26 cellular contexts compared by ENCODE assay signal in the genomic region with DNA sequence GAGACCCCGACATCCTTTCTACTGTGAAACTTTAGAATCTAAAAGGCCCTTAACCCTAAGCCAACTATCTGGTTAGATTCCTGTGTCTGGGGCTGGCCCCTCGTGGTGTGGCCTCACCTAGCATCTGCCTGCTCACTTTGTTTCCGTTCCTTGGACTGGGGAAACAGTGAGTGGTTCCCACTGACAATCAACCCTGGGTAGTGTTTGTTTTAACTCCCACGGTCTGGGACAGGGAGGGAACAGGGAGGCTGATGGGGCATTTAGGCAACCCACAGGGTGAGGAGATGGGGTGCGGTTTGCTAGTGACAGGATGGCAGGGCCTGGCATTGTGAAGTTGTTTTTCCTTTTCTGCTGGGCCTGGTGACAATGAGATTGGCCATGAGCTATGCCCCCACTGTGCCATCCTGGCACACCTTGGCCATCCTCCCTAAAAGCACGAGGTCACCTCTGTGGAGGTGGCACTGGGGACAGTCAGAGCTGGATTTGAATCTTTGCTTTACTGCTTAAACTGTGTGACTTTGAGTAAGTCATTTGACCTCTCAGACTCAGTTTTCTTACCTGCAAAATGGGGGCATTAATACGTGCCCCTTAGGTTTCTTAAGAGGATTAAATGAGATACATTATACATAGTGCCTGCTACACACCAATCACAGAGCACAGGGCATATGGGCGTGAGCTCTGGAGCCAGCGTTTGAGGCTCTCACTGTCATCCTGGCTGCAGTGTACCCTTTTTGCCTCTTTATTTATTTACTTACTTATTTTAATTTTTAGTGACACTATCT. TPM values are rescaled to one million over a fixed set of nuclear protein-coding genes. Genes with fewer than 3 reads are reported as not detected.
DNase-seq lines count a peak whose midpoint lies in the region; ATAC-seq, FAIRE-seq and TF ChIP-seq lines count a peak whose summit lies in the region.
"Had no signal": no experiment of that assay in that cellular context is flagged by ENCODE, and none has a peak within 500 bp of the region (broad histone marks: within the 10 kb centered on the region; RNA-seq: fewer than 3 reads in every experiment).

No MANE protein-coding gene starts in this region.

- no peak overlapping the region for H2BK5ac ChIP-seq in neuronal stem cell (ENCODE audit: low read length)

- no peaks in the 10 kb centered on the region for H3K36me3 ChIP-seq in HEK293 (ENCODE audit: control insufficient read depth in 2 of 2, insufficient read depth in 1 of 2, low read length in 2 of 2)
- no peaks in the 10 kb centered on the region for H3K36me3 ChIP-seq in neuronal stem cell (replicated peaks in 1 of 2; ENCODE audit: control insufficient read depth in 2 of 2, insufficient read depth in 2 of 2, low read length in 2 of 2)
- H3K36me3 ChIP-seq: BLaER1 had no signal

- no peak overlapping the region for H3K23ac ChIP-seq in neuronal stem cell (ENCODE audit: low read depth, low read length, poor library complexity)

- peak overlapping the region; percentile 67 for H3K18ac ChIP-seq in neuronal stem cell (ENCODE audit: low read length)

- no peaks in the 10 kb centered on the region for H3K36me3 Mint-ChIP-seq in activated naive CD8-positive, alpha-beta T cell treated with anti-CD3 and anti-CD28 coated beads, Interleukin-2, amount 50 U/mL, for 24 hours (ENCODE audit: low read depth)
- no peaks in the 10 kb centered on the region for H3K36me3 Mint-ChIP-seq in activated naive CD8-positive, alpha-beta T cell treated with anti-CD3 and anti-CD28 coated beads for 36 hours
- H3K36me3 Mint-ChIP-seq: CD4-positive, CD25-positive, alpha-beta regulatory T cell had no signal

- no peak overlapping the region for H2AFZ ChIP-seq in neuronal stem cell (ENCODE audit: low read length)

- H3K9ac ChIP-seq in neuronal stem cell (ENCODE audit: low read depth, low read length, poor library complexity) = peak overlapping the region; percentile 72
- H3K9ac ChIP-seq: BLaER1, KMS-11 had no signal

- H3K4me3 ChIP-seq in HEK293 (ENCODE audit: low read depth, low read length) = no peak overlapping the region
- H3K4me3 ChIP-seq in neuronal stem cell (ENCODE audit: low read length in 2 of 2) = no peak overlapping the region
- H3K4me3 ChIP-seq: BLaER1 had no signal

- H3K27me3 Mint-ChIP-seq in activated naive CD8-positive, alpha-beta T cell treated with anti-CD3 and anti-CD28 coated beads, Interleukin-2, amount 50 U/mL, for 24 hours = peaks cover 4% of the 10 kb centered on the region
- peaks cover 9% of the 10 kb centered on the region for H3K27me3 Mint-ChIP-seq in activated naive CD8-positive, alpha-beta T cell treated with anti-CD3 and anti-CD28 coated beads for 36 hours

- no peak for TF ChIP-seq POLR2A in GM12891 (IDR thresholded peaks at IDR 0.05; ENCODE audit: low read depth, low read length)

- H4K91ac ChIP-seq in neuronal stem cell (ENCODE audit: low read depth, low read length, poor library complexity) = no peak overlapping the region

- no peaks in the 10 kb centered on the region for H3K9me3 Mint-ChIP-seq in activated naive CD8-positive, alpha-beta T cell treated with anti-CD3 and anti-CD28 coated beads, Interleukin-2, amount 50 U/mL, for 24 hours
- no peaks in the 10 kb centered on the region for H3K9me3 Mint-ChIP-seq in activated naive CD8-positive, alpha-beta T cell treated with anti-CD3 and anti-CD28 coated beads for 36 hours
- H3K9me3 Mint-ChIP-seq: CD4-positive, CD25-positive, alpha-beta regulatory T cell had no signal

- no peak overlapping the region for H4K8ac ChIP-seq in neuronal stem cell (ENCODE audit: low read depth, low read length)

- no peak overlapping the region for H2BK12ac ChIP-seq in neuronal stem cell (ENCODE audit: low read length)

- DNase-seq in activated naive CD8-positive, alpha-beta T cell treated with anti-CD3 and anti-CD28 coated beads, Interleukin-2, amount 50 U/mL, for 24 hours = no peak
- DNase-seq in activated naive CD8-positive, alpha-beta T cell treated with anti-CD3 and anti-CD28 coated beads for 36 hours = no peak
- DNase-seq in cerebellum (ENCODE audit: low spot score) (peak; percentile 56), neuronal stem cell (ENCODE audit: low spot score) (no peak), GM12891 (ENCODE audit: insufficient read length, low spot score) (no peak), HCEC 1CT (no peak)
- DNase-seq in activated CD4-positive, alpha-beta T cell treated with anti-CD3 and anti-CD28 coated beads for 4 hours = no peak
- DNase-seq: CD4-positive, CD25-positive, alpha-beta regulatory T cell; NCI-H1048; NCI-H1417; NCI-H1694 treated with DMSO at 0.1 percent for 48 hours; NCI-H2081; NCI-H2227 treated with DMSO at 0.1 percent for 48 hours; NCI-H526 treated with DMSO at 0.1 percent for 48 hours; SHP77 had no signal

- H3K79me1 ChIP-seq in neuronal stem cell (ENCODE audit: low read depth, low read length) = no peaks in the 10 kb centered on the region

- H3K14ac ChIP-seq in neuronal stem cell (ENCODE audit: low read length) = no peak overlapping the region

- no peak overlapping the region for H2BK15ac ChIP-seq in neuronal stem cell (ENCODE audit: low read length)

- H3K4me1 Mint-ChIP-seq in activated naive CD8-positive, alpha-beta T cell treated with anti-CD3 and anti-CD28 coated beads, Interleukin-2, amount 50 U/mL, for 24 hours = peaks cover 6% of the 10 kb centered on the region
- no peaks in the 10 kb centered on the region for H3K4me1 Mint-ChIP-seq in activated naive CD8-positive, alpha-beta T cell treated with anti-CD3 and anti-CD28 coated beads for 36 hours

- H3K4me1 ChIP-seq in HEK293 (ENCODE audit: control insufficient read depth, insufficient read depth, low read length) (no peaks in the 10 kb centered on the region), neuronal stem cell (ENCODE audit: control insufficient read depth in 2 of 2, insufficient read depth in 1 of 2, low read depth in 1 of 2, low read length in 2 of 2) (peaks cover 0 to 8% of the 10 kb centered on the region in 2 donors)
- H3K4me1 ChIP-seq: BLaER1 had no signal

- no peak overlapping the region for H3K27ac ChIP-seq in HEK293 (ENCODE audit: extremely low read depth, low read depth, low read length)
- no peak overlapping the region for H3K27ac ChIP-seq in neuronal stem cell (replicated peaks; ENCODE audit: low read length)
- H3K27ac ChIP-seq: 22Rv1, BLaER1, KMS-11, RWPE1 had no signal

- FAIRE-seq in GM12891 (lab: Jason Lieb, UNC) = no peak
- FAIRE-seq: G401.6, HTR-8/SVneo had no signal

- TF ChIP-seq CTCF in HEK293 (tag by site-specific recombination; IDR thresholded peaks at IDR 0.05) = no peak

- no peak overlapping the region for H3K4me2 ChIP-seq in neuronal stem cell (ENCODE audit: insufficient read depth, low read length, poor library complexity, severe bottlenecking)
- H3K4me2 ChIP-seq: BLaER1, KMS-11 had no signal

- WGBS in neuronal stem cell (ENCODE audit: extremely low coverage in 2 of 2, insufficient read length in 2 of 2, insufficient replicate concordance in 1 of 2), 2 donors = no CpG with 5 or more reads among the region's 9 CpGs

- POLR2A ChIA-PET in HEK293 (lab: Yijun Ruan, JAX) = no interaction called here

- no peaks in the 10 kb centered on the region for H3K9me3 ChIP-seq in HEK293 (ENCODE audit: control insufficient read depth, insufficient read depth, low read depth, low read length)
- H3K9me3 ChIP-seq in neuronal stem cell (replicated peaks in 1 of 2; ENCODE audit: control insufficient read depth in 2 of 2, insufficient read depth in 1 of 2, low read depth in 1 of 2, low read length in 2 of 2) = no peaks in the 10 kb centered on the region
- H3K9me3 ChIP-seq: BLaER1 had no signal

- H2BK120ac ChIP-seq in neuronal stem cell (ENCODE audit: low read depth, low read length) = no peak overlapping the region

- ATAC-seq in activated naive CD8-positive, alpha-beta T cell treated with anti-CD3 and anti-CD28 coated beads, Interleukin-2, amount 50 U/mL, for 24 hours = peak; percentile 62
- ATAC-seq: Panc1 had no signal

- CTCF ChIA-PET in HEK293 (lab: Yijun Ruan, JAX) = interaction anchor here (2.2 to 7.2 kb wide), 2 partner anchors 26 to 39 kb away, joined by 11 to 103 read pairs; no protein-coding TSS in a partner anchor

- H3K4ac ChIP-seq in neuronal stem cell (ENCODE audit: low read length) = no peak overlapping the region

- no peak overlapping the region for H3K27ac Mint-ChIP-seq in activated naive CD8-positive, alpha-beta T cell treated with anti-CD3 and anti-CD28 coated beads, Interleukin-2, amount 50 U/mL, for 24 hours
- no peak overlapping the region for H3K27ac Mint-ChIP-seq in activated naive CD8-positive, alpha-beta T cell treated with anti-CD3 and anti-CD28 coated beads for 36 hours
- H3K27ac Mint-ChIP-seq: CD4-positive, CD25-positive, alpha-beta regulatory T cell had no signal

- peak overlapping the region; percentile 77 for H2AK5ac ChIP-seq in neuronal stem cell (ENCODE audit: low read depth, low read length)

- H3K27me3 ChIP-seq in neuronal stem cell (ENCODE audit: control insufficient read depth in 3 of 3, insufficient read depth in 3 of 3, low read depth in 1 of 3, low read length in 3 of 3) = peaks cover 0 to under 1% (median 0%) of the 10 kb centered on the region in 3 experiments
- H3K27me3 ChIP-seq: BLaER1 had no signal

- H3K4me3 Mint-ChIP-seq in activated naive CD8-positive, alpha-beta T cell treated with anti-CD3 and anti-CD28 coated beads, Interleukin-2, amount 50 U/mL, for 24 hours = no peak overlapping the region
- no peak overlapping the region for H3K4me3 Mint-ChIP-seq in activated naive CD8-positive, alpha-beta T cell treated with anti-CD3 and anti-CD28 coated beads for 36 hours
- H3K4me3 Mint-ChIP-seq: CD4-positive, CD25-positive, alpha-beta regulatory T cell had no signal

TF ChIP-seq in HEK293, 187 proteins besides CTCF, POLR2A, EP300 and RAD21 (continues in another document):
- TF ChIP-seq ZNF654 (tag by site-specific recombination; IDR thresholded peaks at IDR 0.05; ENCODE audit: low read depth) = no peak
- TF ChIP-seq EGR2 (tag by site-specific recombination; IDR thresholded peaks at IDR 0.05; ENCODE audit: low read depth) = peak; percentile 68; the same call in 1 of the 2 replicates
- TF ChIP-seq ZIC2 (tag by site-specific recombination; IDR thresholded peaks at IDR 0.05) = peak; percentile 53
- peak; percentile 89 for TF ChIP-seq GLIS1 (tag by site-specific recombination; IDR thresholded peaks at IDR 0.05)

TF ChIP-seq in GM12891, 5 proteins besides CTCF, POLR2A, EP300 and RAD21 (continues in another document):
- no peak for TF ChIP-seq SPI1 (IDR thresholded peaks at IDR 0.05; ENCODE audit: low read depth, low read length)
- TF ChIP-seq POU2F2 (IDR thresholded peaks at IDR 0.05; ENCODE audit: low read depth, low read length) = no peak
- TF ChIP-seq TAF1 (IDR thresholded peaks at IDR 0.05; ENCODE audit: low read depth, low read length) = no peak
- no peak for TF ChIP-seq POLR2AphosphoS5 (IDR thresholded peaks at IDR 0.05; ENCODE audit: low read depth, low read length)

RNA-seq across cellular contexts. Expression of gene CHRDL2, which starts 31.4 kb away (rescaled TPM):
- total RNA-seq in activated naive CD8-positive, alpha-beta T cell treated with anti-CD3 and anti-CD28 coated beads for 36 hours = not detected
- total RNA-seq in cerebellum = not detected
- 0.81 TPM for polyA plus RNA-seq in neuronal stem cell (2013, experiment 1 of 2)
- 0.80 TPM for polyA plus RNA-seq in neuronal stem cell (2013, experiment 2 of 2)
- not detected for polyA plus RNA-seq in GM12891 (2012; ENCODE audit: low read depth, missing spikeins)
- total RNA-seq: CD4-positive, CD25-positive, alpha-beta regulatory T cell; H4; NCI-H460; OCI-LY7 had no signal
- polyA plus RNA-seq: CD4-positive, CD25-positive, alpha-beta regulatory T cell had no signal

RNA-seq across cellular contexts. Expression of gene RNF169, which starts 48.8 kb away (rescaled TPM):
- 10 to 100 TPM; 12.4 to 13.3 TPM for total RNA-seq in activated naive CD8-positive, alpha-beta T cell treated with anti-CD3 and anti-CD28 coated beads for 36 hours
- total RNA-seq in cerebellum = 31.9 TPM
- 9.8 TPM for polyA plus RNA-seq in neuronal stem cell (2013, experiment 1 of 2)
- polyA plus RNA-seq in neuronal stem cell (2013, experiment 2 of 2) = 10.2 TPM
- 3.2 TPM for polyA plus RNA-seq in GM12891 (2012; ENCODE audit: low read depth, missing spikeins)
